In the genomic region with DNA sequence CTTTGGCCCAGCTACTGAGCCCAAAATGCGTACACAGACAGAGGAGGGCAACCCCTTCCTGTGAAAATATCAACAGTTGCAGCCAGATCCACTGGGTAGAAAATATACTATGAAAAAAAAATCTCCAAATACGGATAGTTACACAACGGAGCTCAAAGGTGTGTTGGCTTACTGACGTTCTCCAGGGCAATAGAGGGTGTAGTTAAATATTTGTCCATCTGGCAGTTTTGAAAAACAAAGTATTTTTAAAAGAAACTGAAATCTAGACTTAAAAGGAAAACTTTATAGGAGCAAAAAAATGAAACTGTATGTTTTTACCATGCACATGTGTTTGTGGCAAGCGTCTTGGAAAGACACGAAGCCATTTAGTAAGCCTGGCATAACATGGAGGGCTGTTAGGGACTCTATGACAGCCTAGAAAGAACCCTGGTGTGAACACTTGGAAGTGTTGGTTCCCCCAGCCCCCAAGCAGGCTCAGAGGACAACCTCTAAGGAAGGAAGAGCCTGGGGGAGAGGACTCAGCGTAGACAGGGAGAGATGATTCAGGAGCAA, we compare ENCODE assay signal across 1 cellular context.
TF ChIP-seq lines count a peak whose summit lies in the region.

No MANE protein-coding gene starts in this region.

TF ChIP-seq in HepG2, 621 proteins besides CTCF, POLR2A, EP300 and RAD21 (continued from another document and continues in another):
- TF ChIP-seq FOXP4 (CRISPR knock-in tag; IDR thresholded peaks at IDR 0.05) (peak; percentile 60), SOX13 (IDR thresholded peaks at IDR 0.05) (no peak), SOX13 (CRISPR knock-in tag; conservative IDR thresholded peaks at IDR 0.05 in 1 of 2, IDR thresholded peaks at IDR 0.05 in 1 of 2) (peak in 1 of 2 experiments; percentile 73; a peak in 1 of 4 replicates), TCF7 (IDR thresholded peaks at IDR 0.05; ENCODE audit: low read depth) (peak; percentile 38; the same call in 1 of the 2 replicates), PBX3 (CRISPR knock-in tag; IDR thresholded peaks at IDR 0.05; ENCODE audit: borderline replicate concordance) (no peak), ZNF362 (CRISPR knock-in tag; IDR thresholded peaks at IDR 0.05; ENCODE audit: borderline replicate concordance) (peak; percentile 97), ZSCAN20 (CRISPR knock-in tag; IDR thresholded peaks at IDR 0.05; ENCODE audit: borderline replicate concordance) (peak; percentile 45; the same call in 1 of the 2 replicates), ZNF260 (CRISPR knock-in tag; IDR thresholded peaks at IDR 0.05; ENCODE audit: borderline replicate concordance, low read depth) (no peak), ZNF18 (CRISPR knock-in tag; IDR thresholded peaks at IDR 0.05; ENCODE audit: insufficient replicate concordance) (peak; percentile 89), ZNF749 (CRISPR knock-in tag; IDR thresholded peaks at IDR 0.05; ENCODE audit: borderline replicate concordance) (no peak), ZBED4 (CRISPR knock-in tag; IDR thresholded peaks at IDR 0.05; ENCODE audit: borderline replicate concordance) (peak; percentile 58; the same call in 1 of the 2 replicates), MAFK (conservative IDR thresholded peaks at IDR 0.05 in 1 of 2, IDR thresholded peaks at IDR 0.05 in 1 of 2; ENCODE audit: low read length in 2 of 2) (peak; percentile 85 to 90), HNF4G (IDR thresholded peaks at IDR 0.05; ENCODE audit: borderline replicate concordance, low read depth, low read length) (peak; percentile 88), HNF4G (CRISPR knock-in tag; IDR thresholded peaks at IDR 0.05; ENCODE audit: borderline replicate concordance, low read depth) (no peak), KDM3A (CRISPR knock-in tag; IDR thresholded peaks at IDR 0.05; ENCODE audit: low read depth) (no peak), GABPA (IDR thresholded peaks at IDR 0.05; ENCODE audit: low read depth, low read length) (no peak), GABPA (CRISPR knock-in tag; IDR thresholded peaks at IDR 0.05; ENCODE audit: low read depth) (peak; percentile 22; the same call in 1 of the 2 replicates), KMT2A (CRISPR knock-in tag; IDR thresholded peaks at IDR 0.05) (0 out of 2 replicates have a peak, but pooled peaks have one; percentile 19), RNF2 (conservative IDR thresholded peaks at IDR 0.05; ENCODE audit: low read depth) (no peak), FOXJ3 (CRISPR knock-in tag; IDR thresholded peaks at IDR 0.05; ENCODE audit: borderline replicate concordance) (peak; percentile 78; the same call in 1 of the 2 replicates), GATAD2A (CRISPR knock-in tag; IDR thresholded peaks at IDR 0.05) (peak; percentile 73), DPF2 (CRISPR knock-in tag; IDR thresholded peaks at IDR 0.05; ENCODE audit: borderline replicate concordance, low read depth) (peak; percentile 70), ZNF274 (CRISPR knock-in tag; IDR thresholded peaks at IDR 0.05) (no peak), THAP11 (CRISPR knock-in tag; IDR thresholded peaks at IDR 0.05) (peak; percentile 43; the same call in 1 of the 2 replicates), TARDBP (CRISPR knock-in tag; IDR thresholded peaks at IDR 0.05) (peak; percentile 49; the same call in 1 of the 2 replicates), NONO (IDR thresholded peaks at IDR 0.05) (no peak), NONO (CRISPR knock-in tag; conservative IDR thresholded peaks at IDR 0.05) (peak; percentile 47; the same call in 1 of the 2 replicates), CREM (IDR thresholded peaks at IDR 0.05) (peak; percentile 62), CREM (CRISPR knock-in tag; IDR thresholded peaks at IDR 0.05) (no peak), HNF1A (IDR thresholded peaks at IDR 0.05; ENCODE audit: low read depth) (no peak), HNF1A (CRISPR knock-in tag; IDR thresholded peaks at IDR 0.05; ENCODE audit: borderline replicate concordance) (peak; percentile 29; the same call in 1 of the 2 replicates), ZNF546 (CRISPR knock-in tag; conservative IDR thresholded peaks at IDR 0.05) (no peak), KDM6A (CRISPR knock-in tag; IDR thresholded peaks at IDR 0.05; ENCODE audit: low read depth) (peak; percentile 67; the same call in 1 of the 2 replicates), HNRNPK (IDR thresholded peaks at IDR 0.05; ENCODE audit: low read depth, low read length, poor library complexity, severe bottlenecking) (no peak), CEBPB (IDR thresholded peaks at IDR 0.05; ENCODE audit: borderline replicate concordance, low read depth, low read length) (peak; percentile 68), THRA (CRISPR knock-in tag; IDR thresholded peaks at IDR 0.05; ENCODE audit: borderline replicate concordance) (0 out of 2 replicates have a peak, but pooled peaks have one; percentile 15), CREB1 (IDR thresholded peaks at IDR 0.05) (no peak), CREB1 (CRISPR knock-in tag; IDR thresholded peaks at IDR 0.05) (0 out of 2 replicates have a peak, but pooled peaks have one; percentile 44)
- TF ChIP-seq, protein P1, sequence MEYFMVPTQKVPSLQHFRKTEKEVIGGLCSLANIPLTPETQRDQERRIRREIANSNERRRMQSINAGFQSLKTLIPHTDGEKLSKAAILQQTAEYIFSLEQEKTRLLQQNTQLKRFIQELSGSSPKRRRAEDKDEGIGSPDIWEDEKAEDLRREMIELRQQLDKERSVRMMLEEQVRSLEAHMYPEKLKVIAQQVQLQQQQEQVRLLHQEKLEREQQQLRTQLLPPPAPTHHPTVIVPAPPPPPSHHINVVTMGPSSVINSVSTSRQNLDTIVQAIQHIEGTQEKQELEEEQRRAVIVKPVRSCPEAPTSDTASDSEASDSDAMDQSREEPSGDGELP (IDR thresholded peaks at IDR 0.05; ENCODE audit: borderline replicate concordance, low read depth), result peak; percentile 15; the same call in 1 of the 2 replicates
- TF ChIP-seq, protein P2, sequence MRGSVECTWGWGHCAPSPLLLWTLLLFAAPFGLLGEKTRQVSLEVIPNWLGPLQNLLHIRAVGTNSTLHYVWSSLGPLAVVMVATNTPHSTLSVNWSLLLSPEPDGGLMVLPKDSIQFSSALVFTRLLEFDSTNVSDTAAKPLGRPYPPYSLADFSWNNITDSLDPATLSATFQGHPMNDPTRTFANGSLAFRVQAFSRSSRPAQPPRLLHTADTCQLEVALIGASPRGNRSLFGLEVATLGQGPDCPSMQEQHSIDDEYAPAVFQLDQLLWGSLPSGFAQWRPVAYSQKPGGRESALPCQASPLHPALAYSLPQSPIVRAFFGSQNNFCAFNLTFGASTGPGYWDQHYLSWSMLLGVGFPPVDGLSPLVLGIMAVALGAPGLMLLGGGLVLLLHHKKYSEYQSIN (CRISPR knock-in tag; IDR thresholded peaks at IDR 0.05; ENCODE audit: borderline replicate concordance), result no peak
